Comparison of ENCODE assay signal across 25 cellular contexts in the genomic region with DNA sequence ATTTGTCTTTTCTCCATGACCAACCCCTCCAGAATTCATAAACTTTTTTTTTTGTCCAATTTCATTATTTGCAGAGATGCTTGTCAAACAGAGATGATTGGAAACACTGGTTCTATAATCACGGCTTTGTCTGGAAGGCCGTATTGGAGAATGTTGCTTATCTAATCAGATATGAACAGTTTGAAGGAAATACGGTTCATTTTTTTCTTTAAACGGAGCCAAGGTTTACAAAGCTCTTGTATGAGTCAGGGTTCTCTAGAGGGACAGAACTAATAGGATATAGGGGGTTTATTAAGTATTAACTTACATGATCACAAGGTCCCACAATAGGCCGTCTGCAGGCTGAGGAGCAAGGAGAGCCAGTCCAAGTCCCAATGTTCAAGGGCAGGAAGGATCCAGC.
"Had no signal": no experiment of that assay in that cellular context is flagged by ENCODE, and none has a peak within 500 bp of the region (broad histone marks: within the 10 kb centered on the region; RNA-seq: fewer than 3 reads in every experiment).

No MANE protein-coding gene starts in this region.

- H3K36me3 ChIP-seq: gastroesophageal sphincter, left ventricle myocardium inferior, lower lobe of right lung, neural progenitor cell, ovary, sigmoid colon, stomach, thoracic aorta, transverse colon had no signal

- H3K9ac ChIP-seq: neural progenitor cell had no signal

- H3K4me1 Mint-ChIP-seq: endodermal cell, immature natural killer cell, memory B cell, neural progenitor cell had no signal

- H3K9me3 Mint-ChIP-seq: endodermal cell, mesothelial cell of epicardium, neural progenitor cell had no signal

- DNase-seq: effector CD4-positive, alpha-beta T cell; endodermal cell; foreskin fibroblast; immature natural killer cell; kidney; left cardiac atrium; left ventricle myocardium inferior; lower lobe of right lung; nucleus accumbens; ovary; sigmoid colon; stimulated activated CD4-positive, alpha-beta T cell treated with anti-CD3 and anti-CD28 coated beads, Interleukin-2, amount 100 ng/mL, for 24 hours; stimulated activated naive CD4-positive, alpha-beta T cell; stomach; substantia nigra; transverse colon had no signal

- H3K27me3 Mint-ChIP-seq: memory B cell; natural killer cell treated with Interleukin-12 subunit alpha and Interleukin-12 subunit beta and Interleukin-15 and Interleukin-18, amount 100 ng/mL, for 72 hours; progenitor cell of endocrine pancreas had no signal

- ATAC-seq: gastroesophageal sphincter; left cardiac atrium; lower lobe of right lung; natural killer cell treated with Interleukin-12 subunit alpha and Interleukin-12 subunit beta and Interleukin-15 and Interleukin-18, amount 100 ng/mL, for 72 hours had no signal

- H3K27ac Mint-ChIP-seq: endodermal cell; immature natural killer cell; memory B cell; mesothelial cell of epicardium; natural killer cell treated with Interleukin-12 subunit alpha and Interleukin-12 subunit beta and Interleukin-15 and Interleukin-18, amount 100 ng/mL, for 72 hours; neural progenitor cell; progenitor cell of endocrine pancreas had no signal

- H3K4me3 ChIP-seq: coronary artery, gastroesophageal sphincter, left ventricle myocardium inferior, lower lobe of right lung, neural progenitor cell, ovary, sigmoid colon, skin epidermis, stomach, thoracic aorta, transverse colon had no signal

- H3K4me1 ChIP-seq: gastroesophageal sphincter, left ventricle myocardium inferior, lower lobe of right lung, neural progenitor cell, sigmoid colon, stomach, transverse colon had no signal

- H3K9me3 ChIP-seq: gastroesophageal sphincter, left ventricle myocardium inferior, lower lobe of right lung, ovary, sigmoid colon, stomach, thoracic aorta, transverse colon had no signal

- H2AFZ ChIP-seq: neural progenitor cell had no signal

- FAIRE-seq: kidney had no signal

- H3K27me3 ChIP-seq: gastroesophageal sphincter, neural progenitor cell, ovary, sigmoid colon, stomach, transverse colon had no signal

- H3K4me2 ChIP-seq: neural progenitor cell had no signal

- H3K27ac ChIP-seq: coronary artery, gastroesophageal sphincter, left ventricle myocardium inferior, lower lobe of right lung, neural progenitor cell, ovary, sigmoid colon, skin epidermis, stomach, thoracic aorta, transverse colon had no signal

- H3K36me3 Mint-ChIP-seq: immature natural killer cell, memory B cell, mesothelial cell of epicardium, neural progenitor cell had no signal

- H3K4me3 Mint-ChIP-seq: endodermal cell; immature natural killer cell; memory B cell; mesothelial cell of epicardium; natural killer cell treated with Interleukin-12 subunit alpha and Interleukin-12 subunit beta and Interleukin-15 and Interleukin-18, amount 100 ng/mL, for 72 hours; neural progenitor cell had no signal
